Comparison of ENCODE assay signal across 9 cellular contexts in genomic region chr22:23627401-23628055, GRCh38. TPM values are rescaled to one million over a fixed set of nuclear protein-coding genes. Genes with fewer than 3 reads are reported as not detected.
A peak's percentile ranks its signal among the peaks of the same experiment; 100 is the strongest.
DNase-seq lines count a peak whose midpoint lies in the region; ATAC-seq and TF ChIP-seq lines count a peak whose summit lies in the region.
"Not testable (repeated sequence)": the region's sequence is repeated elsewhere in the genome, so short reads cannot be mapped to it uniquely, and the experiment has no call there.
"Had no signal": no experiment of that assay in that cellular context is flagged by ENCODE, and none has a peak within 500 bp of the region (broad histone marks: within the 10 kb centered on the region; RNA-seq: fewer than 3 reads in every experiment).

No MANE protein-coding gene starts in this region.

- H3K27me3 ChIP-seq in CD4-positive, CD25-positive, alpha-beta regulatory T cell (ENCODE audit: control insufficient read depth, insufficient read depth, low read length) = not testable (repeated sequence)
- peaks cover 19% of the 10 kb centered on the region for H3K27me3 ChIP-seq in OCI-LY3 (ENCODE audit: low read depth, low read length)

- peak; percentile 28 to 69 for ATAC-seq in CD4-positive, CD25-positive, alpha-beta regulatory T cell (ENCODE audit: low read depth in 2 of 2)
- peak; percentile 97 for ATAC-seq in activated CD4-positive, alpha-beta T cell treated with anti-CD3 and anti-CD28 coated beads for 36 hours
- ATAC-seq in natural killer cell = peak; percentile 72 to 89 (median 87)

- not testable (repeated sequence) for H3K9me3 ChIP-seq in CD4-positive, CD25-positive, alpha-beta regulatory T cell (ENCODE audit: control insufficient read depth in 2 of 2, low read length in 2 of 2); HEK293 (ENCODE audit: control insufficient read depth, insufficient read depth, low read depth, low read length); OCI-LY3 (ENCODE audit: insufficient read depth, low read length)

- DNase-seq in CD4-positive, CD25-positive, alpha-beta regulatory T cell = peak; percentile 21 to 56 (median 55)
- peak; percentile 78 for DNase-seq in activated CD4-positive, alpha-beta T cell treated with anti-CD3 and anti-CD28 coated beads for 36 hours
- peak; percentile 43 for DNase-seq in activated naive CD8-positive, alpha-beta T cell treated with anti-CD3 and anti-CD28 coated beads for 36 hours
- DNase-seq in fibroblast of villous mesenchyme (ENCODE audit: low read depth) (peak; percentile 39), natural killer cell (peak; percentile 39)
- DNase-seq in stimulated activated CD8-positive, alpha-beta memory T cell treated with anti-CD3 and anti-CD28 coated beads, Interleukin-15, amount 100 ng/mL, for 48 hours (ENCODE audit: low read depth in 2 of 2) = peak; percentile 15 to 19

- H3K9me3 Mint-ChIP-seq in CD4-positive, CD25-positive, alpha-beta regulatory T cell; activated CD4-positive, alpha-beta T cell treated with anti-CD3 and anti-CD28 coated beads for 36 hours (ENCODE audit: low read depth); activated naive CD8-positive, alpha-beta T cell treated with anti-CD3 and anti-CD28 coated beads for 36 hours; natural killer cell: not testable (repeated sequence)

- not testable (repeated sequence) for H3K4me1 Mint-ChIP-seq in CD4-positive, CD25-positive, alpha-beta regulatory T cell; activated CD4-positive, alpha-beta T cell treated with anti-CD3 and anti-CD28 coated beads for 36 hours; activated naive CD8-positive, alpha-beta T cell treated with anti-CD3 and anti-CD28 coated beads for 36 hours; natural killer cell

- not testable (repeated sequence) for H3K27me3 Mint-ChIP-seq in CD4-positive, CD25-positive, alpha-beta regulatory T cell; activated CD4-positive, alpha-beta T cell treated with anti-CD3 and anti-CD28 coated beads for 36 hours; activated naive CD8-positive, alpha-beta T cell treated with anti-CD3 and anti-CD28 coated beads for 36 hours; natural killer cell (ENCODE audit: low read depth in 2 of 2)

- TF ChIP-seq CTCF in HEK293 (tag by site-specific recombination; IDR thresholded peaks at IDR 0.05) = peak; percentile 12; the same call in 1 of the 2 replicates
- peak; percentile 51 for TF ChIP-seq CTCF in OCI-LY3 (IDR thresholded peaks at IDR 0.05; ENCODE audit: low read depth, low read length)
- peak; percentile 52 for TF ChIP-seq CTCF in fibroblast of villous mesenchyme (IDR thresholded peaks at IDR 0.05; ENCODE audit: insufficient read depth, low read depth, low read length)
- peak; percentile 23 for TF ChIP-seq CTCF in natural killer cell (IDR thresholded peaks at IDR 0.05)

- not testable (repeated sequence) for H3K4me3 ChIP-seq in CD4-positive, CD25-positive, alpha-beta regulatory T cell (ENCODE audit: low read depth, low read length); HEK293 (ENCODE audit: low read depth, low read length); OCI-LY3 (ENCODE audit: low read length); fibroblast of villous mesenchyme (ENCODE audit: low read depth, low read length)

- H3K4me2 ChIP-seq in OCI-LY3 (ENCODE audit: low read length) = not testable (repeated sequence)

- H3K4me1 ChIP-seq in CD4-positive, CD25-positive, alpha-beta regulatory T cell (ENCODE audit: control insufficient read depth, insufficient read depth, low read length, poor library complexity, severe bottlenecking); HEK293 (ENCODE audit: control insufficient read depth, insufficient read depth, low read length); OCI-LY3 (ENCODE audit: low read length): not testable (repeated sequence)

- CTCF ChIA-PET in HEK293 (lab: Yijun Ruan, JAX) = interaction anchor here (0.6 to 1.3 kb wide), 3 partner anchors 27 to 271 kb away, joined by 3 to 4 read pairs (median 3); no protein-coding TSS in a partner anchor
- CTCF ChIA-PET in activated CD4-positive, alpha-beta T cell treated with anti-CD3 and anti-CD28 coated beads for 36 hours (lab: Charles Lee) = interaction anchor here (0.6 kb wide), 3 partner anchors 14 to 151 kb away, joined by 3 read pairs; no protein-coding TSS in a partner anchor

- intact Hi-C loops in activated CD4-positive, alpha-beta T cell treated with anti-CD3 and anti-CD28 coated beads for 36 hours (cut with DNase I, micrococcal nuclease) = loop anchor here (1.0 to 5.0 kb wide), 3 partner anchors 139 to 220 kb away; partner anchors contain the start of gene CHCHD10 (in 1 of the 2)
- intact Hi-C loops in natural killer cell (cut with micrococcal nuclease) = loop anchor here (5.0 kb wide), 1 partner anchor 220 kb away; no protein-coding TSS in a partner anchor

- H3K27ac Mint-ChIP-seq in CD4-positive, CD25-positive, alpha-beta regulatory T cell = peak overlapping the region in 1 of 3 donors; percentile 55
- peak overlapping the region; percentile 16 for H3K27ac Mint-ChIP-seq in activated CD4-positive, alpha-beta T cell treated with anti-CD3 and anti-CD28 coated beads for 36 hours
- H3K27ac Mint-ChIP-seq in activated naive CD8-positive, alpha-beta T cell treated with anti-CD3 and anti-CD28 coated beads for 36 hours = not testable (repeated sequence)
- H3K27ac Mint-ChIP-seq in natural killer cell = peak overlapping the region in 1 of 2 donors; percentile 56

- H3K9ac ChIP-seq in OCI-LY3 (ENCODE audit: low read length) = not testable (repeated sequence)

- POLR2A ChIA-PET in HEK293 (lab: Yijun Ruan, JAX); activated CD4-positive, alpha-beta T cell treated with anti-CD3 and anti-CD28 coated beads for 36 hours (lab: Charles Lee): not testable (repeated sequence)

- not testable (repeated sequence) for H3K79me2 ChIP-seq in OCI-LY3 (ENCODE audit: low read length)

- H3K36me3 Mint-ChIP-seq in CD4-positive, CD25-positive, alpha-beta regulatory T cell; activated CD4-positive, alpha-beta T cell treated with anti-CD3 and anti-CD28 coated beads for 36 hours (ENCODE audit: low read depth); activated naive CD8-positive, alpha-beta T cell treated with anti-CD3 and anti-CD28 coated beads for 36 hours; natural killer cell: not testable (repeated sequence)

- H3K36me3 ChIP-seq in CD4-positive, CD25-positive, alpha-beta regulatory T cell (ENCODE audit: control insufficient read depth, insufficient read depth, low read length); HEK293 (ENCODE audit: control insufficient read depth in 2 of 2, insufficient read depth in 1 of 2, low read length in 2 of 2); OCI-LY3 (replicated peaks; ENCODE audit: low read depth, low read length): not testable (repeated sequence)

- H4K20me1 ChIP-seq in OCI-LY3 (ENCODE audit: insufficient read depth, low read length) = not testable (repeated sequence)

- not testable (repeated sequence) for H3K4me3 Mint-ChIP-seq in CD4-positive, CD25-positive, alpha-beta regulatory T cell; activated CD4-positive, alpha-beta T cell treated with anti-CD3 and anti-CD28 coated beads for 36 hours; activated naive CD8-positive, alpha-beta T cell treated with anti-CD3 and anti-CD28 coated beads for 36 hours; natural killer cell

- H2AFZ ChIP-seq in OCI-LY3 (ENCODE audit: low read depth, low read length) = not testable (repeated sequence)

- not testable (repeated sequence) for H3K27ac ChIP-seq in CD4-positive, CD25-positive, alpha-beta regulatory T cell (ENCODE audit: insufficient read depth, low read length, poor library complexity, severe bottlenecking); HEK293 (ENCODE audit: extremely low read depth, low read depth, low read length); OCI-LY3 (ENCODE audit: low read length)

TF ChIP-seq in HEK293, 187 proteins besides CTCF, POLR2A, EP300 and RAD21:
- TF ChIP-seq ZNF654 (tag by site-specific recombination; IDR thresholded peaks at IDR 0.05; ENCODE audit: low read depth) = peak; percentile 33; the same call in 1 of the 2 replicates
- peak; percentile 77 for TF ChIP-seq ZNF341 (tag by site-specific recombination; IDR thresholded peaks at IDR 0.05; ENCODE audit: low read depth)
TF ChIP-seq in HEK293: peak in this region for 2; not testable (repeated sequence) for 185.

RNA-seq across cellular contexts. Expression of gene DRICH1, which starts 4.6 kb away (rescaled TPM):
- not detected for total RNA-seq in CD4-positive, CD25-positive, alpha-beta regulatory T cell
- polyA plus RNA-seq in CD4-positive, CD25-positive, alpha-beta regulatory T cell = under 1 TPM in 1 of 4 donors, not detected in 3; 0.56 TPM
- total RNA-seq in activated CD4-positive, alpha-beta T cell treated with anti-CD3 and anti-CD28 coated beads for 36 hours = under 1 TPM; 0.41 to 0.65 TPM
- not detected for total RNA-seq in activated naive CD8-positive, alpha-beta T cell treated with anti-CD3 and anti-CD28 coated beads for 36 hours
- total RNA-seq in fibroblast of villous mesenchyme (under 0.01 TPM in 1 of 2 replicates, not detected in the other), natural killer cell (1 to 10 TPM; 2.3 to 3.2 (median 3.1) TPM)

RNA-seq across cellular contexts. Expression of gene IGLL1, which starts 47.4 kb away (rescaled TPM):
- total RNA-seq in CD4-positive, CD25-positive, alpha-beta regulatory T cell = not detected
- not detected for polyA plus RNA-seq in CD4-positive, CD25-positive, alpha-beta regulatory T cell
- not detected for total RNA-seq in activated CD4-positive, alpha-beta T cell treated with anti-CD3 and anti-CD28 coated beads for 36 hours
- not detected for total RNA-seq in activated naive CD8-positive, alpha-beta T cell treated with anti-CD3 and anti-CD28 coated beads for 36 hours
- total RNA-seq in fibroblast of villous mesenchyme (not detected in 2 replicates), natural killer cell (not detected)
- total RNA-seq: mesenteric fat pad had no signal

Comparison
In these comparisons a context has a peak if more than half of its experiments do, and no peak if none do; other contexts are left out.
1. DNase-seq: peak in every context shown above with its lines; median percentile 78 in activated CD4-positive, alpha-beta T cell treated with anti-CD3 and anti-CD28 coated beads for 36 hours; 55 in CD4-positive, CD25-positive, alpha-beta regulatory T cell; 43 in activated naive CD8-positive, alpha-beta T cell treated with anti-CD3 and anti-CD28 coated beads for 36 hours; 39 in fibroblast of villous mesenchyme; 39 in natural killer cell; 17 in stimulated activated CD8-positive, alpha-beta memory T cell treated with anti-CD3 and anti-CD28 coated beads, Interleukin-15, amount 100 ng/mL, for 48 hours.